ENCODE assay signal across 8 cellular contexts in the genomic region with DNA sequence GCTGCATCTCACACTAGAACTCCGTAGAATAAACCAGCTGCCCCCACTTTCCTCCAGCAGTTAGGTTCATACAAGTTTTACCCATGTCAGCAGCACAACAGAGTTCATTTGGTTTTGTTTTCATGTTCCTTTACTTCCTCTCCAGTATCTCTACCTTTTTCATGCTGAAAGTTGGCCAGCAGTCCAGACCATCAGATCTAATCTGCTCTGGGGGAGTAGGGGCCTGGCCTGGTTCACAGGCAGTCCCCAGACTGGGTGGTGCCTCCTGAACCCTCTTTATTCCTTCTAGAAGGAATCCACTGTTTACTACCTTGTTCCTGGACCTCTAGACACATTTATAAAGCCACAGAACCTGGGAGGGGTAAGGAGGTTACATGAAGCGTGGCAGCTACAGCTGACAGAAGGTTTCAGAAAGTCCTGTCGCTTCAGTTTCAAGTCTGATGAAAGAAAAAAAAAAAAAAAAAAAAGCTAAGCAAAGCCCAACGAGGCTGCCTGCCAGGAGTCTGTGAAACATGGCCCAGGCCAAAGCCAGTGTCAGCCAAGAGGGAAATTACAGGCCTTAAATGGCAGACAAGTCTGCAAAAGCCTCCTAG.
DNase-seq lines count a peak whose midpoint lies in the region; ATAC-seq, FAIRE-seq and TF ChIP-seq lines count a peak whose summit lies in the region.

No MANE protein-coding gene starts in this region.

- no peaks in the 10 kb centered on the region for H3K9me3 Mint-ChIP-seq in stimulated activated naive CD8-positive, alpha-beta T cell treated with anti-CD3 and anti-CD28 coated beads, Interleukin-15, Interleukin-2, amounts not matched to agents 100 ng/mL and 50 ng/mL, for 24 hours

- no peak for TF ChIP-seq CTCF in GM12864 (IDR thresholded peaks at IDR 0.05; ENCODE audit: low read depth, low read length, missing control alignments)
- TF ChIP-seq CTCF in KMS-11 (conservative IDR thresholded peaks at IDR 0.05; ENCODE audit: low read depth, low read length): no peak
- no peak for TF ChIP-seq CTCF in keratinocyte (optimal IDR thresholded peaks at IDR 0.05 in 1 of 3, IDR thresholded peaks at IDR 0.05 in 1 of 3, conservative IDR thresholded peaks at IDR 0.05 in 1 of 3; ENCODE audit: extremely low read depth in 1 of 3, insufficient read depth in 2 of 3, low read length in 3 of 3)
- no peak for TF ChIP-seq CTCF in foreskin keratinocyte (conservative IDR thresholded peaks at IDR 0.05)

- peak overlapping the region; percentile 31; the same call in 1 of the 2 replicates for H3K4me3 ChIP-seq in GM12864 (ENCODE audit: low read depth, low read length)
- no peak overlapping the region for H3K4me3 ChIP-seq in KMS-11 (IDR thresholded peaks at IDR 0.05; ENCODE audit: insufficient read depth, low read depth, low read length)
- no peak overlapping the region for H3K4me3 ChIP-seq in keratinocyte (ENCODE audit: control insufficient read depth in 2 of 3, extremely low read depth in 1 of 3, insufficient read depth in 2 of 3, low read depth in 1 of 3, low read length in 3 of 3)

- DNase-seq in GM12864 (ENCODE audit: low read depth) (peak; percentile 92), keratinocyte (ENCODE audit: low read depth, low spot score) (no peak), HTR-8/SVneo (ENCODE audit: insufficient read length, low spot score) (no peak), foreskin keratinocyte (no peak)

- peaks cover 44% of the 10 kb centered on the region for H3K4me1 Mint-ChIP-seq in stimulated activated naive CD8-positive, alpha-beta T cell treated with anti-CD3 and anti-CD28 coated beads, Interleukin-15, Interleukin-2, amounts not matched to agents 100 ng/mL and 50 ng/mL, for 24 hours (ENCODE audit: low read depth)

- H3K4me2 ChIP-seq in KMS-11: peak overlapping the region; percentile 86
- no peak overlapping the region for H3K4me2 ChIP-seq in keratinocyte (ENCODE audit: control insufficient read depth, extremely low read depth, insufficient read depth, low read depth, low read length)

- dilution Hi-C loops in keratinocyte (cut with MboI; ENCODE audit: extremely low pct_ligation_motif_present, low sequenced_read_pairs): no loop called here

- H2AFZ ChIP-seq in KMS-11 (ENCODE audit: low read depth) (peak overlapping the region; percentile 42; the same call in 1 of the 2 replicates), keratinocyte (ENCODE audit: control insufficient read depth, low read length) (peak overlapping the region; percentile 39)

- H3K9me3 ChIP-seq in keratinocyte (ENCODE audit: control insufficient read depth, low read depth, low read length): no peaks in the 10 kb centered on the region

- H3K27me3 ChIP-seq in KMS-11 (ENCODE audit: insufficient read depth, low read depth) (no peaks in the 10 kb centered on the region), keratinocyte (ENCODE audit: control insufficient read depth, extremely low read depth, insufficient read depth, low read length) (no peaks in the 10 kb centered on the region), foreskin keratinocyte (no peaks in the 10 kb centered on the region)

- H3K79me2 ChIP-seq in KMS-11 (ENCODE audit: insufficient read depth, low read depth): no peaks in the 10 kb centered on the region
- H3K79me2 ChIP-seq in keratinocyte (ENCODE audit: control insufficient read depth, insufficient read depth, low read length): no peaks in the 10 kb centered on the region

- FAIRE-seq in keratinocyte (lab: Jason Lieb, UNC) (no peak), HTR-8/SVneo (lab: Jason Lieb, UNC) (no peak)

- H4K20me1 ChIP-seq in KMS-11 (ENCODE audit: insufficient read depth) (no peaks in the 10 kb centered on the region), keratinocyte (ENCODE audit: control insufficient read depth, extremely low read depth, insufficient read depth, low read length) (no peaks in the 10 kb centered on the region)

- no peaks in the 10 kb centered on the region for H3K36me3 Mint-ChIP-seq in stimulated activated naive CD8-positive, alpha-beta T cell treated with anti-CD3 and anti-CD28 coated beads, Interleukin-15, Interleukin-2, amounts not matched to agents 100 ng/mL and 50 ng/mL, for 24 hours (ENCODE audit: low read depth)

- H3K27me3 Mint-ChIP-seq in stimulated activated naive CD8-positive, alpha-beta T cell treated with anti-CD3 and anti-CD28 coated beads, Interleukin-15, Interleukin-2, amounts not matched to agents 100 ng/mL and 50 ng/mL, for 24 hours: no peaks in the 10 kb centered on the region

- H3K9ac ChIP-seq in KMS-11: peak overlapping the region; percentile 54; the same call in 1 of the 2 replicates
- H3K9ac ChIP-seq in keratinocyte (ENCODE audit: control insufficient read depth, extremely low read depth, insufficient read depth, low read length): no peak overlapping the region

- peak overlapping the region; percentile 93 for H3K27ac Mint-ChIP-seq in stimulated activated naive CD8-positive, alpha-beta T cell treated with anti-CD3 and anti-CD28 coated beads, Interleukin-15, Interleukin-2, amounts not matched to agents 100 ng/mL and 50 ng/mL, for 24 hours

- peaks cover 59% of the 10 kb centered on the region for H3K4me1 ChIP-seq in KMS-11 (ENCODE audit: low read depth, poor library complexity, severe bottlenecking)
- H3K4me1 ChIP-seq in keratinocyte (ENCODE audit: control insufficient read depth, extremely low read depth, insufficient read depth, low read length): no peaks in the 10 kb centered on the region
- H3K4me1 ChIP-seq in foreskin keratinocyte: no peaks in the 10 kb centered on the region

- no peak overlapping the region for H3K4me3 Mint-ChIP-seq in stimulated activated naive CD8-positive, alpha-beta T cell treated with anti-CD3 and anti-CD28 coated beads, Interleukin-15, Interleukin-2, amounts not matched to agents 100 ng/mL and 50 ng/mL, for 24 hours

- no peaks in the 10 kb centered on the region for H3K9me1 ChIP-seq in keratinocyte (ENCODE audit: control insufficient read depth, extremely low read depth, insufficient read depth, low read length)

- peak overlapping the region; percentile 85 for H3K27ac ChIP-seq in KMS-11
- peak overlapping the region; percentile 29 for H3K27ac ChIP-seq in angular gyrus (ENCODE audit: low read depth, low read length)
- H3K27ac ChIP-seq in keratinocyte (ENCODE audit: control insufficient read depth, insufficient read depth, low read length): no peak overlapping the region
- no peak overlapping the region for H3K27ac ChIP-seq in foreskin keratinocyte

- ATAC-seq in GM21528 (IDR thresholded peaks at IDR 0.05; ENCODE audit: low FRiP score, unreplicated experiment) (peak; percentile 90), foreskin keratinocyte (no peak)

- H3K36me3 ChIP-seq in KMS-11 (ENCODE audit: insufficient read depth): no peaks in the 10 kb centered on the region
- H3K36me3 ChIP-seq in keratinocyte (ENCODE audit: control insufficient read depth in 2 of 2, extremely low read depth in 1 of 2, insufficient read depth in 2 of 2, low read length in 2 of 2): no peaks in the 10 kb centered on the region

Comparison
In these comparisons a context has a peak if more than half of its experiments do, and no peak if none do; other contexts are left out.
1. H3K27ac ChIP-seq: peak in KMS-11 (single experiment) and angular gyrus (single experiment); none in keratinocyte (single experiment) and foreskin keratinocyte (single experiment).